18 cellular contexts compared by ENCODE assay signal in the genomic region with DNA sequence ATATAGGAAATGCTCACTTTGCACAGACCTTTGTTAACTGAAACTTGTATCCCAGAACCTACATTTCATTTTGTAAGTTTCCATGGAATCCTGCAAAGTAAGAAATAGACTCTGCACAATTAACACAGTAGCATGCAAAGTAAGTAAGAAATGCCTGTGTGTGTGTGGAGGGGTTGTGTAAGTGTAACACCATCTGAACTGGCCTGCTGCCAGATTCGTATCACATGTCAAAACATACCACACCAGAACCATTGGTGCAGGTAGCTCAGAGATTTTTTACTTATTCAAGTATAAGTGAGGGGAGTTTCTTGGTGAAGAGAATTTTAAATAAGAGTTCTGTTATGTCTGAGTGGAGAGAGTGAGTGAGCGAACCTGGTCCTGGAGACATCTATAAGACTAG. TPM values are rescaled to one million over a fixed set of nuclear protein-coding genes. Genes with fewer than 3 reads are reported as not detected.
DNase-seq lines count a peak whose midpoint lies in the region; ATAC-seq and TF ChIP-seq lines count a peak whose summit lies in the region.
"Had no signal": no experiment of that assay in that cellular context is flagged by ENCODE, and none has a peak within 500 bp of the region (broad histone marks: within the 10 kb centered on the region; RNA-seq: fewer than 3 reads in every experiment).

No MANE protein-coding gene starts in this region.

- H3K27ac Mint-ChIP-seq in activated CD4-positive, alpha-beta memory T cell treated with anti-CD3 and anti-CD28 coated beads, Interleukin-2, amount 10 ng/mL, durations not matched to agents 7 days and 5 days: no peak overlapping the region
- H3K27ac Mint-ChIP-seq: neural progenitor cell had no signal

- H3K27me3 Mint-ChIP-seq in activated CD4-positive, alpha-beta memory T cell treated with anti-CD3 and anti-CD28 coated beads, Interleukin-2, amount 10 ng/mL, durations not matched to agents 7 days and 5 days: no peaks in the 10 kb centered on the region
- H3K27me3 Mint-ChIP-seq: activated naive CD8-positive, alpha-beta T cell treated with anti-CD3 and anti-CD28 coated beads, Interleukin-2, amount 10 ng/mL, durations not matched to agents 7 days and 5 days had no signal

- in situ Hi-C loops in Caki2 (cut with HindIII; ENCODE audit: low pct_unique_long_range_greater_than_20kb, low sequenced_read_pairs): no loop called here

- no peak for TF ChIP-seq CTCF in cardiac fibroblast (IDR thresholded peaks at IDR 0.05; ENCODE audit: low read depth, low read length)
- TF ChIP-seq CTCF in right lobe of liver (IDR thresholded peaks at IDR 0.05): no peak

- TF ChIP-seq POLR2A in right lobe of liver (IDR thresholded peaks at IDR 0.05): no peak

- peaks cover 0 to 30% (median 3%) of the 10 kb centered on the region in 4 donors for H3K36me3 ChIP-seq in right lobe of liver

- ATAC-seq in right lobe of liver (peak; percentile 69 to 83 (median 74)), GM21423 (IDR thresholded peaks at IDR 0.05; ENCODE audit: unreplicated experiment) (no peak), GM21737 (IDR thresholded peaks at IDR 0.05; ENCODE audit: unreplicated experiment) (no peak)
- ATAC-seq: GM12878 had no signal

- no peaks in the 10 kb centered on the region for H3K27me3 ChIP-seq in right lobe of liver
- H3K27me3 ChIP-seq: neural progenitor cell, right atrium auricular region had no signal

- peaks cover 50% of the 10 kb centered on the region for H3K36me3 Mint-ChIP-seq in activated CD4-positive, alpha-beta memory T cell treated with anti-CD3 and anti-CD28 coated beads, Interleukin-2, amount 10 ng/mL, durations not matched to agents 7 days and 5 days (ENCODE audit: low read depth)

- H3K9me3 Mint-ChIP-seq in activated CD4-positive, alpha-beta memory T cell treated with anti-CD3 and anti-CD28 coated beads, Interleukin-2, amount 10 ng/mL, durations not matched to agents 7 days and 5 days: no peaks in the 10 kb centered on the region
- H3K9me3 Mint-ChIP-seq: activated naive CD8-positive, alpha-beta T cell treated with anti-CD3 and anti-CD28 coated beads, Interleukin-2, amount 10 ng/mL, durations not matched to agents 7 days and 5 days; CD14-positive monocyte; neural progenitor cell had no signal

- H3K4me3 ChIP-seq in cardiac fibroblast (replicated peaks in 1 of 2; ENCODE audit: low read depth in 2 of 2, low read length in 2 of 2) (no peak overlapping the region), right lobe of liver (no peak overlapping the region)
- H3K4me3 ChIP-seq: GM12878, neural progenitor cell, right atrium auricular region had no signal

- DNase-seq in Caki2 (ENCODE audit: low read depth): peak; percentile 19
- DNase-seq in LHCN-M2 (ENCODE audit: low read depth): peak; percentile 12
- DNase-seq in cardiac fibroblast (ENCODE audit: low read depth in 2 of 2): peak; percentile 13 to 19
- DNase-seq in right lobe of liver: peak in 2 of 3 donors; percentile 33 to 66
- DNase-seq in activated CD4-positive, alpha-beta memory T cell treated with anti-CD3 and anti-CD28 coated beads, Interleukin-2, amount 10 ng/mL, durations not matched to agents 7 days and 5 days: no peak
- DNase-seq: activated naive CD8-positive, alpha-beta T cell treated with anti-CD3 and anti-CD28 coated beads, Interleukin-2, amount 10 ng/mL, durations not matched to agents 7 days and 5 days; cerebellar nuclear complex; GOT3; midbrain; NCI-H187 treated with DMSO at 0.1 percent for 48 hours; NCI-H748 treated with DMSO at 0.1 percent for 48 hours; stimulated activated CD4-positive, alpha-beta T cell treated with anti-CD3 and anti-CD28 coated beads, Interleukin-2, amount 100 ng/mL, for 24 hours had no signal

- no peaks in the 10 kb centered on the region for H3K9me3 ChIP-seq in right lobe of liver
- H3K9me3 ChIP-seq: right atrium auricular region had no signal

- no peak overlapping the region for H3K4me3 Mint-ChIP-seq in activated CD4-positive, alpha-beta memory T cell treated with anti-CD3 and anti-CD28 coated beads, Interleukin-2, amount 10 ng/mL, durations not matched to agents 7 days and 5 days
- H3K4me3 Mint-ChIP-seq: activated naive CD8-positive, alpha-beta T cell treated with anti-CD3 and anti-CD28 coated beads, Interleukin-2, amount 10 ng/mL, durations not matched to agents 7 days and 5 days; CD14-positive monocyte; neural progenitor cell had no signal

- peak overlapping the region in 1 of 3 donors; percentile 33 for H3K27ac ChIP-seq in right lobe of liver
- H3K27ac ChIP-seq: neural progenitor cell, right atrium auricular region had no signal

- H3K4me1 ChIP-seq in right lobe of liver: peaks cover 0 to 16% (median 2%) of the 10 kb centered on the region in 4 donors
- H3K4me1 ChIP-seq: neural progenitor cell, right atrium auricular region had no signal

- peaks cover 12% of the 10 kb centered on the region for H3K4me1 Mint-ChIP-seq in activated CD4-positive, alpha-beta memory T cell treated with anti-CD3 and anti-CD28 coated beads, Interleukin-2, amount 10 ng/mL, durations not matched to agents 7 days and 5 days
- H3K4me1 Mint-ChIP-seq: CD14-positive monocyte, neural progenitor cell had no signal

- CTCF ChIA-PET in activated CD4-positive, alpha-beta memory T cell treated with anti-CD3 and anti-CD28 coated beads, Interleukin-2, amount 10 ng/mL, durations not matched to agents 7 days and 5 days (lab: Charles Lee): no interaction called here

- POLR2A ChIA-PET in activated CD4-positive, alpha-beta memory T cell treated with anti-CD3 and anti-CD28 coated beads, Interleukin-2, amount 10 ng/mL, durations not matched to agents 7 days and 5 days (lab: Charles Lee): interaction anchor here (1.5 kb wide), 1 partner anchor 37 kb away, joined by 3 read pairs; a partner anchor contains a TSS

- 50% methylated on average over 2 of the region's 2 CpGs for WGBS in right lobe of liver (ENCODE audit: insufficient coverage, low coverage, low lambda C conversion rate, missing lambda C conversion rate)

- intact Hi-C loops in right lobe of liver (cut with DNase I): no loop called here

RNA-seq across cellular contexts. Expression of a gene that starts 17.9 kb away (rescaled TPM):
- 26.4 and 32.4 TPM in 2 replicates for total RNA-seq in Caki2 (2014; rRNA removed; shearing (Covaris generic); ENCODE audit: low replicate concordance)
- 94.7 and 96.7 TPM in 2 replicates for total RNA-seq in LHCN-M2 (2014; rRNA removed)
- polyA plus RNA-seq in LHCN-M2 (2012): 22.7 TPM
- 10 to 100 TPM; 12.7 to 43.1 (median 29.1) TPM for total RNA-seq in right lobe of liver
- total RNA-seq in activated CD4-positive, alpha-beta memory T cell treated with anti-CD3 and anti-CD28 coated beads, Interleukin-2, amount 10 ng/mL, durations not matched to agents 7 days and 5 days: 10 to 100 TPM; 82.3 to 82.7 TPM

RNA-seq across cellular contexts. Expression of a gene that starts 37.0 kb away (rescaled TPM):
- total RNA-seq in Caki2 (2014; rRNA removed; shearing (Covaris generic); ENCODE audit: low replicate concordance): 17.2 and 29.2 TPM in 2 replicates
- total RNA-seq in LHCN-M2 (2014; rRNA removed) (58.5 and 66.2 TPM in 2 replicates), right lobe of liver (10 to 100 TPM in 4 of 6 experiments, 1 to 10 TPM in 2; 7.4 to 12.4 (median 11.2) TPM)
- 25.8 TPM for polyA plus RNA-seq in LHCN-M2 (2012)
- 10 to 100 TPM; 51.9 to 56.2 TPM for total RNA-seq in activated CD4-positive, alpha-beta memory T cell treated with anti-CD3 and anti-CD28 coated beads, Interleukin-2, amount 10 ng/mL, durations not matched to agents 7 days and 5 days

RNA-seq across cellular contexts. Expression of a gene that starts 50.5 kb away (rescaled TPM):
- 37.3 and 41.5 TPM in 2 replicates for total RNA-seq in Caki2 (2014; rRNA removed; shearing (Covaris generic); ENCODE audit: low replicate concordance)
- total RNA-seq in LHCN-M2 (2014; rRNA removed) (63.4 and 65.1 TPM in 2 replicates), right lobe of liver (10 to 100 TPM in 2 of 6 experiments, 1 to 10 TPM in 4; 6.6 to 11.8 (median 9.0) TPM)
- 25.8 TPM for polyA plus RNA-seq in LHCN-M2 (2012)
- total RNA-seq in activated CD4-positive, alpha-beta memory T cell treated with anti-CD3 and anti-CD28 coated beads, Interleukin-2, amount 10 ng/mL, durations not matched to agents 7 days and 5 days: 10 to 100 TPM; 16.4 to 18.3 TPM

Comparison
In these comparisons a context has a peak if more than half of its experiments do, and no peak if none do; other contexts are left out.
1. ATAC-seq: peak in right lobe of liver (4 of 4); none in GM21423 (single experiment) and GM21737 (single experiment).